In genomic region chr2:109655287-109655686, GRCh38 we compare ENCODE assay signal across 25 cellular contexts.
"Had no signal": no experiment of that assay in that cellular context is flagged by ENCODE, and none has a peak within 500 bp of the region (broad histone marks: within the 10 kb centered on the region; RNA-seq: fewer than 3 reads in every experiment).

No MANE protein-coding gene starts in this region.

- H3K36me3 ChIP-seq: left ventricle myocardium inferior, neural progenitor cell, pancreas, prostate gland, sigmoid colon, spleen, suprapubic skin, thoracic aorta, tibial artery, vagina had no signal

- H3K4me1 ChIP-seq: left ventricle myocardium inferior, pancreas, prostate gland, sigmoid colon had no signal

- H3K4me3 ChIP-seq: left ventricle myocardium inferior, lung, neural progenitor cell, pancreas, prostate gland, sigmoid colon, spleen, suprapubic skin, thoracic aorta, tibial artery, vagina had no signal

- H2AFZ ChIP-seq: neural progenitor cell had no signal

- ATAC-seq: left cardiac atrium; natural killer cell; pancreas; right cardiac atrium; stimulated activated effector memory CD8-positive, alpha-beta T cell treated with anti-CD3 and anti-CD28 coated beads, Interleukin-12 subunit alpha, Interleukin-12 subunit beta, amount 100 ng/mL, for 72 hours had no signal

- H3K9me3 ChIP-seq: left ventricle myocardium inferior, pancreas, prostate gland, sigmoid colon, spleen, suprapubic skin, thoracic aorta, tibial artery, vagina had no signal

- H3K27me3 ChIP-seq: neural progenitor cell, pancreas, sigmoid colon, spleen, suprapubic skin, tibial artery, vagina had no signal

- DNase-seq: hippocampal formation; kidney glomerular epithelial cell; left cardiac atrium; left ventricle myocardium inferior; mesendoderm; naive B cell; natural killer cell; nephron progenitor cell; pancreas; retina; right cardiac atrium; sigmoid colon; small intestine; spleen; stimulated activated CD4-positive, alpha-beta T cell treated with anti-CD3 and anti-CD28 coated beads, Interleukin-4, amount 100 ng/mL, for 24 hours; stimulated activated naive CD4-positive, alpha-beta T cell; tibial artery had no signal

- H3K9ac ChIP-seq: neural progenitor cell had no signal

- H3K4me2 ChIP-seq: neural progenitor cell had no signal

- H3K27ac ChIP-seq: left ventricle myocardium inferior, neural progenitor cell, pancreas, prostate gland, sigmoid colon, spleen, suprapubic skin, thoracic aorta, tibial artery, vagina had no signal

- FAIRE-seq: keratinocyte, pancreas, small intestine had no signal
